18 cellular contexts compared by ENCODE assay signal in genomic region chr20:18590163-18590562, GRCh38. TPM values are rescaled to one million over a fixed set of nuclear protein-coding genes. Genes with fewer than 3 reads are reported as not detected.
A peak's percentile ranks its signal among the peaks of the same experiment; 100 is the strongest.
DNase-seq lines count a peak whose midpoint lies in the region; TF ChIP-seq lines count a peak whose summit lies in the region.
"Had no signal": no experiment of that assay in that cellular context is flagged by ENCODE, and none has a peak within 500 bp of the region (broad histone marks: within the 10 kb centered on the region; RNA-seq: fewer than 3 reads in every experiment).

No MANE protein-coding gene starts in this region.

- H3K36me3 Mint-ChIP-seq in CD4-positive, alpha-beta memory T cell = peaks cover 4 to 16% of the 10 kb centered on the region in 2 donors

- TF ChIP-seq CTCF in SU-DHL-6 (IDR thresholded peaks at IDR 0.05; ENCODE audit: insufficient read depth, low read length, poor library complexity, severe bottlenecking) (no peak), thyroid gland (IDR thresholded peaks at IDR 0.05) (no peak)

- H3K79me1 ChIP-seq in mesenchymal stem cell (replicated peaks; ENCODE audit: low read length, poor library complexity, severe bottlenecking) (peaks cover 13% of the 10 kb centered on the region), trophoblast cell (ENCODE audit: low read length) (peaks cover 5% of the 10 kb centered on the region)

- no peaks in the 10 kb centered on the region for H4K20me1 ChIP-seq in SU-DHL-6 (ENCODE audit: low read depth, low read length)

- POLR2A ChIA-PET in CD4-positive, alpha-beta memory T cell (lab: Charles Lee; ENCODE audit: partially characterized antibody) = no interaction called here

- H3K4me2 ChIP-seq in SU-DHL-6 (ENCODE audit: low read depth, low read length, poor library complexity, severe bottlenecking) (peak overlapping the region; percentile 55), mesenchymal stem cell (ENCODE audit: low read length, poor library complexity, severe bottlenecking) (no peak overlapping the region), trophoblast cell (ENCODE audit: low read length) (no peak overlapping the region)

- no peak overlapping the region for H3K4me3 ChIP-seq in CD4-positive, alpha-beta memory T cell (ENCODE audit: low read length in 2 of 2)
- peak overlapping the region; percentile 90; the same call in 1 of the 2 replicates for H3K4me3 ChIP-seq in HUES6 (ENCODE audit: low read depth, low read length)
- H3K4me3 ChIP-seq in SU-DHL-6 (ENCODE audit: insufficient read depth, low read length, poor library complexity, severe bottlenecking) = no peak overlapping the region
- H3K4me3 ChIP-seq in mesenchymal stem cell (ENCODE audit: insufficient read depth in 1 of 2, low read depth in 1 of 2, low read length in 2 of 2) = no peak overlapping the region
- no peak overlapping the region for H3K4me3 ChIP-seq in trophoblast cell (ENCODE audit: low read depth, low read length)
- H3K4me3 ChIP-seq in thyroid gland (replicated peaks in 1 of 3) = no peak overlapping the region
- H3K4me3 ChIP-seq: heart right ventricle, vagina had no signal

- intact Hi-C loops in CD4-positive, alpha-beta memory T cell (cut with micrococcal nuclease) = no loop called here
- intact Hi-C loops in thyroid gland (cut with DNase I) = no loop called here

- H3K79me2 ChIP-seq in SU-DHL-6 (ENCODE audit: insufficient read depth, low read length) (peaks cover 38% of the 10 kb centered on the region), trophoblast cell (ENCODE audit: control insufficient read depth, insufficient read depth, low read length, poor library complexity) (peaks cover 3% of the 10 kb centered on the region)

- DNase-seq in CD4-positive, alpha-beta memory T cell = no peak
- peak; percentile 13 for DNase-seq in mesenchymal stem cell
- no peak for DNase-seq in trophoblast cell
- DNase-seq in AG20443 (ENCODE audit: low spot score) = no peak
- DNase-seq in KG1 (lab: John Stamatoyannopoulos, UW) = no peak
- no peak for DNase-seq in thyroid gland
- DNase-seq: activated CD4-positive, alpha-beta T cell treated with anti-CD3 and anti-CD28 coated beads for 4 hours; heart right ventricle; midbrain; NCI-H1105 treated with DMSO at 0.1 percent for 48 hours; NCI-H2029 treated with DMSO at 0.1 percent for 48 hours; NCI-H446 treated with DMSO at 0.1 percent for 48 hours; Right ventricle myocardium superior; T-helper 1 cell had no signal

- no peak overlapping the region for H3K4ac ChIP-seq in mesenchymal stem cell (ENCODE audit: low read depth in 1 of 2, low read length in 2 of 2)
- H3K4ac ChIP-seq in trophoblast cell (ENCODE audit: low read depth, low read length) = no peak overlapping the region

- H4K8ac ChIP-seq in mesenchymal stem cell (ENCODE audit: low read length) (no peak overlapping the region), trophoblast cell (ENCODE audit: low read depth, low read length) (no peak overlapping the region)

- H3K36me3 ChIP-seq in CD4-positive, alpha-beta memory T cell (ENCODE audit: insufficient read depth, low read length) = no peaks in the 10 kb centered on the region
- H3K36me3 ChIP-seq in HUES6 (ENCODE audit: control insufficient read depth, insufficient read depth, low read length) (peaks cover 8% of the 10 kb centered on the region), SU-DHL-6 (ENCODE audit: low read length) (no peaks in the 10 kb centered on the region), mesenchymal stem cell (ENCODE audit: control insufficient read depth in 1 of 2, insufficient read depth in 2 of 2, low read depth in 1 of 2, low read length in 2 of 2) (peaks cover 4 to 16% of the 10 kb centered on the region in 2 experiments), trophoblast cell (ENCODE audit: control insufficient read depth in 1 of 2, insufficient read depth in 2 of 2, low read length in 2 of 2) (no peaks in the 10 kb centered on the region), thyroid gland (no peaks in the 10 kb centered on the region)
- H3K36me3 ChIP-seq: vagina had no signal

- H3K27ac ChIP-seq in CD4-positive, alpha-beta memory T cell (ENCODE audit: low read depth, low read length) = no peak overlapping the region
- no peak overlapping the region for H3K27ac ChIP-seq in HUES6 (ENCODE audit: low read depth, low read length)
- no peak overlapping the region for H3K27ac ChIP-seq in SU-DHL-6 (ENCODE audit: low read depth, low read length)
- no peak overlapping the region for H3K27ac ChIP-seq in mesenchymal stem cell (ENCODE audit: low read length, poor library complexity, severe bottlenecking)
- no peak overlapping the region for H3K27ac ChIP-seq in trophoblast cell (ENCODE audit: low read depth, low read length)
- no peak overlapping the region for H3K27ac ChIP-seq in thyroid gland
- H3K27ac ChIP-seq: heart right ventricle, vagina had no signal

- H3K4me1 Mint-ChIP-seq in CD4-positive, alpha-beta memory T cell = peaks cover 18 to 27% (median 23%) of the 10 kb centered on the region in 4 donors

- peaks cover 27% of the 10 kb centered on the region for H3K4me1 ChIP-seq in CD4-positive, alpha-beta memory T cell (ENCODE audit: insufficient read depth, low read length)
- H3K4me1 ChIP-seq in HUES6 (ENCODE audit: control insufficient read depth, insufficient read depth, low read length) (peaks cover 32% of the 10 kb centered on the region), mesenchymal stem cell (ENCODE audit: control insufficient read depth, insufficient read depth, low read depth, low read length) (peaks cover 2% of the 10 kb centered on the region), trophoblast cell (ENCODE audit: control insufficient read depth in 1 of 2, insufficient read depth in 2 of 2, low read length in 2 of 2) (peaks cover 2 to 5% of the 10 kb centered on the region in 2 experiments), thyroid gland (peaks cover 3 to 8% of the 10 kb centered on the region in 2 donors)

- H2AK5ac ChIP-seq in mesenchymal stem cell (ENCODE audit: low read length, severe bottlenecking) (no peak overlapping the region), trophoblast cell (ENCODE audit: low read length) (no peak overlapping the region)

- H3K27me3 Mint-ChIP-seq in CD4-positive, alpha-beta memory T cell = no peaks in the 10 kb centered on the region

- H2BK5ac ChIP-seq in mesenchymal stem cell (ENCODE audit: low read depth, low read length, poor library complexity, severe bottlenecking) = no peak overlapping the region
- no peak overlapping the region for H2BK5ac ChIP-seq in trophoblast cell (ENCODE audit: low read depth, low read length, poor library complexity)

- H4K91ac ChIP-seq in mesenchymal stem cell (ENCODE audit: low read length) (no peak overlapping the region), trophoblast cell (ENCODE audit: low read depth, low read length) (no peak overlapping the region)

- H2BK12ac ChIP-seq in mesenchymal stem cell (ENCODE audit: low read length in 2 of 2) = no peak overlapping the region
- no peak overlapping the region for H2BK12ac ChIP-seq in trophoblast cell (ENCODE audit: low read length)

- H2BK15ac ChIP-seq in mesenchymal stem cell (ENCODE audit: low read depth, poor library complexity, severe bottlenecking) = no peak overlapping the region

- H3K27me3 ChIP-seq in CD4-positive, alpha-beta memory T cell (ENCODE audit: insufficient read depth, low read length) = no peaks in the 10 kb centered on the region
- no peaks in the 10 kb centered on the region for H3K27me3 ChIP-seq in HUES6 (ENCODE audit: control insufficient read depth, insufficient read depth, low read length)
- no peaks in the 10 kb centered on the region for H3K27me3 ChIP-seq in SU-DHL-6 (ENCODE audit: low read length)
- H3K27me3 ChIP-seq in mesenchymal stem cell (ENCODE audit: control insufficient read depth in 1 of 2, insufficient read depth in 1 of 2, low read length in 2 of 2) = no peaks in the 10 kb centered on the region
- no peaks in the 10 kb centered on the region for H3K27me3 ChIP-seq in trophoblast cell (ENCODE audit: insufficient read depth, low read length)
- no peaks in the 10 kb centered on the region for H3K27me3 ChIP-seq in thyroid gland
- H3K27me3 ChIP-seq: heart right ventricle, vagina had no signal

- H4K12ac ChIP-seq in trophoblast cell (ENCODE audit: low read depth, low read length) = no peak overlapping the region

- no peaks in the 10 kb centered on the region for H3K9me2 ChIP-seq in SU-DHL-6 (replicated peaks; ENCODE audit: insufficient read depth, low read length)

- no peak overlapping the region for H3K4me3 Mint-ChIP-seq in CD4-positive, alpha-beta memory T cell

- H3K9ac ChIP-seq in HUES6 (ENCODE audit: low read length) (no peak overlapping the region), SU-DHL-6 (ENCODE audit: low read length) (no peak overlapping the region), mesenchymal stem cell (ENCODE audit: low read length) (no peak overlapping the region), trophoblast cell (ENCODE audit: low read length) (no peak overlapping the region)

- no peak overlapping the region for H3K14ac ChIP-seq in mesenchymal stem cell (ENCODE audit: low read length in 2 of 2)
- H3K14ac ChIP-seq in trophoblast cell (ENCODE audit: low read length) = no peak overlapping the region

- peaks cover 0 to 2% (median 0%) of the 10 kb centered on the region in 8 donors for H3K9me3 Mint-ChIP-seq in CD4-positive, alpha-beta memory T cell
- H3K9me3 Mint-ChIP-seq: activated naive CD4-positive, alpha-beta T cell treated with anti-CD3 and anti-CD28 coated beads, Interleukin-2, amount 50 U/mL, for 72 hours had no signal

- H2AFZ ChIP-seq in SU-DHL-6 (ENCODE audit: low read depth, low read length, severe bottlenecking) (no peak overlapping the region), mesenchymal stem cell (ENCODE audit: low read depth, low read length) (no peak overlapping the region), trophoblast cell (ENCODE audit: insufficient read depth, low read length, poor library complexity) (no peak overlapping the region)

- no peak for TF ChIP-seq POLR2A in thyroid gland (IDR thresholded peaks at IDR 0.05)

- peaks cover 30% of the 10 kb centered on the region for H3F3A ChIP-seq in SU-DHL-6 (ENCODE audit: insufficient read depth)

- H3K23ac ChIP-seq in mesenchymal stem cell (ENCODE audit: low read length in 2 of 2) (no peak overlapping the region), trophoblast cell (ENCODE audit: low read length) (no peak overlapping the region)

- CTCF ChIA-PET in CD4-positive, alpha-beta memory T cell (lab: Charles Lee; ENCODE audit: partially characterized antibody) = no interaction called here

- WGBS in mesenchymal stem cell = 96% methylated on average over 1 of the region's 5 CpGs
- no CpG with 5 or more reads among the region's 5 CpGs for WGBS in trophoblast cell (ENCODE audit: extremely low coverage, insufficient coverage, insufficient read length)
- WGBS in thyroid gland, 2 donors = 76 to 89% methylated on average over 5 of the region's 5 CpGs

- H3K9me3 ChIP-seq in CD4-positive, alpha-beta memory T cell (ENCODE audit: control insufficient read depth in 1 of 2, low read length in 2 of 2) = no peaks in the 10 kb centered on the region
- H3K9me3 ChIP-seq in HUES6 (ENCODE audit: control insufficient read depth, insufficient read depth, low read depth, low read length) (peaks cover 4% of the 10 kb centered on the region; the same call in 1 of the 2 replicates), SU-DHL-6 (ENCODE audit: insufficient read depth, low read length) (no peaks in the 10 kb centered on the region), mesenchymal stem cell (ENCODE audit: control insufficient read depth, low read length) (no peaks in the 10 kb centered on the region), trophoblast cell (ENCODE audit: insufficient read depth, low read depth, low read length) (no peaks in the 10 kb centered on the region), thyroid gland (no peaks in the 10 kb centered on the region)
- H3K9me3 ChIP-seq: vagina had no signal

- H2BK120ac ChIP-seq in mesenchymal stem cell (ENCODE audit: low read depth, low read length) (no peak overlapping the region), trophoblast cell (ENCODE audit: insufficient read depth, low read length, poor library complexity) (no peak overlapping the region)

- H3K18ac ChIP-seq in mesenchymal stem cell (ENCODE audit: low read depth in 1 of 2, low read length in 2 of 2) = no peak overlapping the region
- no peak overlapping the region for H3K18ac ChIP-seq in trophoblast cell (ENCODE audit: low read length)

- peak overlapping the region in 4 of 7 donors; percentile 27 to 88 (median 64) for H3K27ac Mint-ChIP-seq in CD4-positive, alpha-beta memory T cell

RNA-seq across cellular contexts. Expression of gene DTD1, which starts 2.3 kb away (rescaled TPM):
- 10 to 100 TPM; 15.9 to 18.1 TPM for total RNA-seq in CD4-positive, alpha-beta memory T cell
- polyA plus RNA-seq in CD4-positive, alpha-beta memory T cell = 10 to 100 TPM; 57.8 to 61.8 TPM
- polyA plus RNA-seq in mesenchymal stem cell (2013, experiment 1 of 2) = 38.8 TPM
- 39.2 TPM for polyA plus RNA-seq in mesenchymal stem cell (2013, experiment 2 of 2)
- polyA plus RNA-seq in trophoblast cell (2013) = 12.7 TPM in 2 replicates
- 10 to 100 TPM; 42.7 to 57.6 (median 52.4) TPM for total RNA-seq in thyroid gland

RNA-seq across cellular contexts. Expression of gene SMIM26, which starts 22.9 kb away (rescaled TPM):
- total RNA-seq in CD4-positive, alpha-beta memory T cell = 10 to 100 TPM; 60.2 to 64.2 TPM
- 100 to 1,000 TPM; 186 to 233 TPM for polyA plus RNA-seq in CD4-positive, alpha-beta memory T cell
- 164 TPM for polyA plus RNA-seq in mesenchymal stem cell (2013, experiment 1 of 2)
- polyA plus RNA-seq in mesenchymal stem cell (2013, experiment 2 of 2) = 170 TPM
- polyA plus RNA-seq in trophoblast cell (2013) = 155 and 156 TPM in 2 replicates
- 100 to 1,000 TPM; 113 to 243 (median 132) TPM for total RNA-seq in thyroid gland
